Comparison of ENCODE assay signal across 8 cellular contexts in genomic region chr12:124510301-124510970, GRCh38.
DNase-seq lines count a peak whose midpoint lies in the region; ATAC-seq and TF ChIP-seq lines count a peak whose summit lies in the region.

No MANE protein-coding gene starts in this region.

- intact Hi-C loops in posterior cingulate gyrus (cut with DNase I) = no loop called here

- ATAC-seq in GM21360 (IDR thresholded peaks at IDR 0.05; ENCODE audit: unreplicated experiment) = no peak
- no peak for ATAC-seq in GM18519 (IDR thresholded peaks at IDR 0.05; ENCODE audit: low FRiP score, unreplicated experiment)

- TF ChIP-seq CTCF in coronary artery (IDR thresholded peaks at IDR 0.05) = no peak

- no peak overlapping the region for H3K4me3 ChIP-seq in coronary artery

- DNase-seq in ELR (ENCODE audit: low read depth) (peak; percentile 13), NCI-H1694 (lab: John Stamatoyannopoulos, UW) (peak; percentile 41), coronary artery (ENCODE audit: low spot score) (no peak), posterior cingulate gyrus (peak in 7 of 10 donors; percentile 39 to 94 (median 54)), NCI-H345 treated with DMSO at 0.1 percent for 48 hours (lab: John Stamatoyannopoulos, UW; ENCODE audit: unreplicated experiment) (no peak)
- no peak for DNase-seq in activated CD8-positive, alpha-beta memory T cell treated with anti-CD3 and anti-CD28 coated beads, Interleukin-2, amount 50 U/mL, for 48 hours

- peak overlapping the region; percentile 19 to 81 for H3K27ac ChIP-seq in coronary artery

Comparison
In these comparisons a context has a peak if more than half of its experiments do, and no peak if none do; other contexts are left out.
1. DNase-seq: peak in ELR (single experiment), NCI-H1694 (single experiment) and posterior cingulate gyrus (7 of 10); none in coronary artery (single experiment), activated CD8-positive, alpha-beta memory T cell treated with anti-CD3 and anti-CD28 coated beads, Interleukin-2, amount 50 U/mL, for 48 hours (single experiment) and NCI-H345 treated with DMSO at 0.1 percent for 48 hours (single experiment).